Comparison of ENCODE assay signal across 1 cellular context in the genomic region with DNA sequence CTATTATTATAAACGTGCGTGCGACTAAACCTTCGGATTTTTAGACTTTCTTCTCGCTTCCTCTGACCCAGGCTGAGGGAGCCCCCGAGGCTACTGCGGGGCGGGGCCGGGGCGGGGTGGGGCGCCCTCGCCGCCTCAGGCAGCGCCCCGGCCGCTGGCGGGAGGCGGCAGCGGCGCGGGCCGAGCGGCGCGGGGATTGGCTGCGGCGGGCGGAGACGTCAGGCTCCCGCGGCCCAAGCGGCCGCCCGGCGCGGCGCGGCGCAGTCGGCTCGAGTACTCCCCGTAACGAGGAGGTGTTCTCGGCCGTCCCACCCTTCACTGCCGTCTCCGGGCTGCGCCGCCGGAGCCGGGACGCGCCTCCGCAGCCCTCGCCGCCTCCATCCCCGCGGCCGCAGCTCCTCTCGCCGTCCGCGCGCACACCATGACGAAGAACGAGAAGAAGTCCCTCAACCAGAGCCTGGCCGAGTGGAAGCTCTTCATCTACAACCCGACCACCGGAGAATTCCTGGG.
TF ChIP-seq lines count a peak whose summit lies in the region.

ATP1B3 (plus strand) TSS at position 263 of the 510 bp plus-strand sequence; CDS start at position 422, 159 bp downstream.

TF ChIP-seq in HepG2, 621 proteins besides CTCF, POLR2A, EP300 and RAD21 (continued from another document and continues in another):
- TF ChIP-seq, protein P1, sequence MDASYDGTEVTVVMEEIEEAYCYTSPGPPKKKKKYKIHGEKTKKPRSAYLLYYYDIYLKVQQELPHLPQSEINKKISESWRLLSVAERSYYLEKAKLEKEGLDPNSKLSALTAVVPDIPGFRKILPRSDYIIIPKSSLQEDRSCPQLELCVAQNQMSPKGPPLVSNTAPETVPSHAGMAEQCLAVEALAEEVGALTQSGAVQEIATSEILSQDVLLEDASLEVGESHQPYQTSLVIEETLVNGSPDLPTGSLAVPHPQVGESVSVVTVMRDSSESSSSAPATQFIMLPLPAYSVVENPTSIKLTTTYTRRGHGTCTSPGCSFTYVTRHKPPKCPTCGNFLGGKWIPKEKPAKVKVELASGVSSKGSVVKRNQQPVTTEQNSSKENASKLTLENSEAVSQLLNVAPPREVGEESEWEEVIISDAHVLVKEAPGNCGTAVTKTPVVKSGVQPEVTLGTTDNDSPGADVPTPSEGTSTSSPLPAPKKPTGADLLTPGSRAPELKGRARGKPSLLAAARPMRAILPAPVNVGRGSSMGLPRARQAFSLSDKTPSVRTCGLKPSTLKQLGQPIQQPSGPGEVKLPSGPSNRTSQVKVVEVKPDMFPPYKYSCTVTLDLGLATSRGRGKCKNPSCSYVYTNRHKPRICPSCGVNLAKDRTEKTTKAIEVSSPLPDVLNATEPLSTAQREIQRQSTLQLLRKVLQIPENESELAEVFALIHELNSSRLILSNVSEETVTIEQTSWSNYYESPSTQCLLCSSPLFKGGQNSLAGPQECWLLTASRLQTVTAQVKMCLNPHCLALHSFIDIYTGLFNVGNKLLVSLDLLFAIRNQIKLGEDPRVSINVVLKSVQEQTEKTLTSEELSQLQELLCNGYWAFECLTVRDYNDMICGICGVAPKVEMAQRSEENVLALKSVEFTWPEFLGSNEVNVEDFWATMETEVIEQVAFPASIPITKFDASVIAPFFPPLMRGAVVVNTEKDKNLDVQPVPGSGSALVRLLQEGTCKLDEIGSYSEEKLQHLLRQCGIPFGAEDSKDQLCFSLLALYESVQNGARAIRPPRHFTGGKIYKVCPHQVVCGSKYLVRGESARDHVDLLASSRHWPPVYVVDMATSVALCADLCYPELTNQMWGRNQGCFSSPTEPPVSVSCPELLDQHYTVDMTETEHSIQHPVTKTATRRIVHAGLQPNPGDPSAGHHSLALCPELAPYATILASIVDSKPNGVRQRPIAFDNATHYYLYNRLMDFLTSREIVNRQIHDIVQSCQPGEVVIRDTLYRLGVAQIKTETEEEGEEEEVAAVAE (CRISPR knock-in tag; IDR thresholded peaks at IDR 0.05; ENCODE audit: borderline replicate concordance), result no peak
- TF ChIP-seq, protein P2, sequence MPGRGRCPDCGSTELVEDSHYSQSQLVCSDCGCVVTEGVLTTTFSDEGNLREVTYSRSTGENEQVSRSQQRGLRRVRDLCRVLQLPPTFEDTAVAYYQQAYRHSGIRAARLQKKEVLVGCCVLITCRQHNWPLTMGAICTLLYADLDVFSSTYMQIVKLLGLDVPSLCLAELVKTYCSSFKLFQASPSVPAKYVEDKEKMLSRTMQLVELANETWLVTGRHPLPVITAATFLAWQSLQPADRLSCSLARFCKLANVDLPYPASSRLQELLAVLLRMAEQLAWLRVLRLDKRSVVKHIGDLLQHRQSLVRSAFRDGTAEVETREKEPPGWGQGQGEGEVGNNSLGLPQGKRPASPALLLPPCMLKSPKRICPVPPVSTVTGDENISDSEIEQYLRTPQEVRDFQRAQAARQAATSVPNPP (CRISPR knock-in tag; IDR thresholded peaks at IDR 0.05), result no peak
- TF ChIP-seq BRD4 (CRISPR knock-in tag; IDR thresholded peaks at IDR 0.05) (no peak), ZNF570 (CRISPR knock-in tag; IDR thresholded peaks at IDR 0.05; ENCODE audit: borderline replicate concordance) (0 out of 2 replicates have a peak, but pooled peaks have one; percentile 36), ZNF614 (CRISPR knock-in tag; IDR thresholded peaks at IDR 0.05; ENCODE audit: borderline replicate concordance) (no peak), ESRRA (CRISPR knock-in tag; IDR thresholded peaks at IDR 0.05; ENCODE audit: low read depth) (no peak), PCBP2 (optimal IDR thresholded peaks at IDR 0.05; ENCODE audit: low read depth, low read length, poor library complexity, severe bottlenecking) (no peak), FOSL1 (CRISPR knock-in tag; IDR thresholded peaks at IDR 0.05; ENCODE audit: borderline replicate concordance) (no peak), RFX3 (CRISPR knock-in tag; IDR thresholded peaks at IDR 0.05) (no peak), REST (IDR thresholded peaks at IDR 0.05; ENCODE audit: borderline replicate concordance in 1 of 2, low read depth in 1 of 2, low read length in 2 of 2) (peak in 1 of 2 experiments; percentile 59; a peak in 1 of 4 replicates), PITX1 (CRISPR knock-in tag; IDR thresholded peaks at IDR 0.05) (no peak), SRSF4 (IDR thresholded peaks at IDR 0.05; ENCODE audit: low read depth, low read length, poor library complexity, severe bottlenecking) (no peak), MEIS2 (CRISPR knock-in tag; IDR thresholded peaks at IDR 0.05) (peak; percentile 46; the same call in 1 of the 2 replicates), CENPX (CRISPR knock-in tag; IDR thresholded peaks at IDR 0.05) (no peak), SP1 (IDR thresholded peaks at IDR 0.05) (no peak), SP1 (CRISPR knock-in tag; IDR thresholded peaks at IDR 0.05) (no peak; the same call in 1 of the 2 replicates), ARNT (IDR thresholded peaks at IDR 0.05) (no peak), ZBTB3 (CRISPR knock-in tag; IDR thresholded peaks at IDR 0.05; ENCODE audit: borderline replicate concordance, low read depth) (no peak), ZFYVE20 (CRISPR knock-in tag; IDR thresholded peaks at IDR 0.05; ENCODE audit: borderline replicate concordance, low read depth) (no peak), MATR3 (CRISPR knock-in tag; IDR thresholded peaks at IDR 0.05) (no peak), ASH2L (IDR thresholded peaks at IDR 0.05; ENCODE audit: insufficient read length, low read depth, low read length) (peak; percentile 71), RORA (CRISPR knock-in tag; IDR thresholded peaks at IDR 0.05) (no peak), HOXA5 (CRISPR knock-in tag; IDR thresholded peaks at IDR 0.05) (no peak), DR1 (CRISPR knock-in tag; IDR thresholded peaks at IDR 0.05) (peak; percentile 62), MNT (IDR thresholded peaks at IDR 0.05) (no peak), ZNF260 (CRISPR knock-in tag; IDR thresholded peaks at IDR 0.05; ENCODE audit: borderline replicate concordance, low read depth) (no peak), ZNF282 (IDR thresholded peaks at IDR 0.05; ENCODE audit: partially characterized antibody) (no peak), HDAC6 (IDR thresholded peaks at IDR 0.05; ENCODE audit: low read depth, low read length) (no peak), ZNF224 (CRISPR knock-in tag; IDR thresholded peaks at IDR 0.05) (no peak), ZNF737 (CRISPR knock-in tag; IDR thresholded peaks at IDR 0.05; ENCODE audit: borderline replicate concordance) (no peak), THYN1 (CRISPR knock-in tag; IDR thresholded peaks at IDR 0.05; ENCODE audit: borderline replicate concordance, low read depth) (no peak)
- TF ChIP-seq, protein P3, sequence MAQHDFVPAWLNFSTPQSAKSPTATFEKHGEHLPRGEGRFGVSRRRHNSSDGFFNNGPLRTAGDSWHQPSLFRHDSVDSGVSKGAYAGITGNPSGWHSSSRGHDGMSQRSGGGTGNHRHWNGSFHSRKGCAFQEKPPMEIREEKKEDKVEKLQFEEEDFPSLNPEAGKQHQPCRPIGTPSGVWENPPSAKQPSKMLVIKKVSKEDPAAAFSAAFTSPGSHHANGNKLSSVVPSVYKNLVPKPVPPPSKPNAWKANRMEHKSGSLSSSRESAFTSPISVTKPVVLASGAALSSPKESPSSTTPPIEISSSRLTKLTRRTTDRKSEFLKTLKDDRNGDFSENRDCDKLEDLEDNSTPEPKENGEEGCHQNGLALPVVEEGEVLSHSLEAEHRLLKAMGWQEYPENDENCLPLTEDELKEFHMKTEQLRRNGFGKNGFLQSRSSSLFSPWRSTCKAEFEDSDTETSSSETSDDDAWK (CRISPR knock-in tag; IDR thresholded peaks at IDR 0.05), result no peak
- TF ChIP-seq, protein P4, sequence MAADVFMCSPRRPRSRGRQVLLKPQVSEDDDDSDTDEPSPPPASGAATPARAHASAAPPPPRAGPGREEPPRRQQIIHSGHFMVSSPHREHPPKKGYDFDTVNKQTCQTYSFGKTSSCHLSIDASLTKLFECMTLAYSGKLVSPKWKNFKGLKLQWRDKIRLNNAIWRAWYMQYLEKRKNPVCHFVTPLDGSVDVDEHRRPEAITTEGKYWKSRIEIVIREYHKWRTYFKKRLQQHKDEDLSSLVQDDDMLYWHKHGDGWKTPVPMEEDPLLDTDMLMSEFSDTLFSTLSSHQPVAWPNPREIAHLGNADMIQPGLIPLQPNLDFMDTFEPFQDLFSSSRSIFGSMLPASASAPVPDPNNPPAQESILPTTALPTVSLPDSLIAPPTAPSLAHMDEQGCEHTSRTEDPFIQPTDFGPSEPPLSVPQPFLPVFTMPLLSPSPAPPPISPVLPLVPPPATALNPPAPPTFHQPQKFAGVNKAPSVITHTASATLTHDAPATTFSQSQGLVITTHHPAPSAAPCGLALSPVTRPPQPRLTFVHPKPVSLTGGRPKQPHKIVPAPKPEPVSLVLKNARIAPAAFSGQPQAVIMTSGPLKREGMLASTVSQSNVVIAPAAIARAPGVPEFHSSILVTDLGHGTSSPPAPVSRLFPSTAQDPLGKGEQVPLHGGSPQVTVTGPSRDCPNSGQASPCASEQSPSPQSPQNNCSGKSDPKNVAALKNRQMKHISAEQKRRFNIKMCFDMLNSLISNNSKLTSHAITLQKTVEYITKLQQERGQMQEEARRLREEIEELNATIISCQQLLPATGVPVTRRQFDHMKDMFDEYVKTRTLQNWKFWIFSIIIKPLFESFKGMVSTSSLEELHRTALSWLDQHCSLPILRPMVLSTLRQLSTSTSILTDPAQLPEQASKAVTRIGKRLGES (CRISPR knock-in tag; IDR thresholded peaks at IDR 0.05; ENCODE audit: borderline replicate concordance), result no peak; the same call in 1 of the 2 replicates
- TF ChIP-seq, protein P5, sequence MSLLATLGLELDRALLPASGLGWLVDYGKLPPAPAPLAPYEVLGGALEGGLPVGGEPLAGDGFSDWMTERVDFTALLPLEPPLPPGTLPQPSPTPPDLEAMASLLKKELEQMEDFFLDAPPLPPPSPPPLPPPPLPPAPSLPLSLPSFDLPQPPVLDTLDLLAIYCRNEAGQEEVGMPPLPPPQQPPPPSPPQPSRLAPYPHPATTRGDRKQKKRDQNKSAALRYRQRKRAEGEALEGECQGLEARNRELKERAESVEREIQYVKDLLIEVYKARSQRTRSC (CRISPR knock-in tag; IDR thresholded peaks at IDR 0.05; ENCODE audit: low read depth), result no peak
- TF ChIP-seq, protein P6, sequence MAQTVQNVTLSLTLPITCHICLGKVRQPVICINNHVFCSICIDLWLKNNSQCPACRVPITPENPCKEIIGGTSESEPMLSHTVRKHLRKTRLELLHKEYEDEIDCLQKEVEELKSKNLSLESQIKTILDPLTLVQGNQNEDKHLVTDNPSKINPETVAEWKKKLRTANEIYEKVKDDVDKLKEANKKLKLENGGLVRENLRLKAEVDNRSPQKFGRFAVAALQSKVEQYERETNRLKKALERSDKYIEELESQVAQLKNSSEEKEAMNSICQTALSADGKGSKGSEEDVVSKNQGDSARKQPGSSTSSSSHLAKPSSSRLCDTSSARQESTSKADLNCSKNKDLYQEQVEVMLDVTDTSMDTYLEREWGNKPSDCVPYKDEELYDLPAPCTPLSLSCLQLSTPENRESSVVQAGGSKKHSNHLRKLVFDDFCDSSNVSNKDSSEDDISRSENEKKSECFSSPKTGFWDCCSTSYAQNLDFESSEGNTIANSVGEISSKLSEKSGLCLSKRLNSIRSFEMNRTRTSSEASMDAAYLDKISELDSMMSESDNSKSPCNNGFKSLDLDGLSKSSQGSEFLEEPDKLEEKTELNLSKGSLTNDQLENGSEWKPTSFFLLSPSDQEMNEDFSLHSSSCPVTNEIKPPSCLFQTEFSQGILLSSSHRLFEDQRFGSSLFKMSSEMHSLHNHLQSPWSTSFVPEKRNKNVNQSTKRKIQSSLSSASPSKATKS (CRISPR knock-in tag; IDR thresholded peaks at IDR 0.05), result no peak
